In genomic region chr7:102431617-102432298, GRCh38 we compare ENCODE assay signal across 8 cellular contexts. TPM values are rescaled to one million over a fixed set of nuclear protein-coding genes. Genes with fewer than 3 reads are reported as not detected.
DNase-seq lines count a peak whose midpoint lies in the region; ATAC-seq, FAIRE-seq and TF ChIP-seq lines count a peak whose summit lies in the region.

No MANE protein-coding gene starts in this region.

- no peak overlapping the region for H3K4me2 ChIP-seq in neural progenitor cell

- H3K27me3 Mint-ChIP-seq in neural progenitor cell (ENCODE audit: insufficient read depth, low read depth) = peaks cover 9% of the 10 kb centered on the region

- peak overlapping the region; percentile 88 for H3K4me3 Mint-ChIP-seq in neural progenitor cell

- peaks cover 21% of the 10 kb centered on the region for H3K4me1 Mint-ChIP-seq in neural progenitor cell

- H3K27me3 ChIP-seq in HUES48 (ENCODE audit: control insufficient read depth, insufficient read depth, low read length) = no peaks in the 10 kb centered on the region
- no peaks in the 10 kb centered on the region for H3K27me3 ChIP-seq in bronchial epithelial cell (ENCODE audit: control insufficient read depth, insufficient read depth, low read length)
- no peaks in the 10 kb centered on the region for H3K27me3 ChIP-seq in neural progenitor cell
- H3K27me3 ChIP-seq in testis = no peaks in the 10 kb centered on the region

- H3K4me1 ChIP-seq in HUES48 (ENCODE audit: control insufficient read depth, insufficient read depth, low read length) (peaks cover 6% of the 10 kb centered on the region), neural progenitor cell (peaks cover 5% of the 10 kb centered on the region), testis (peaks cover 6% of the 10 kb centered on the region)

- intact Hi-C loops in testis (cut with DNase I; ENCODE audit: low total_unique reads) = no loop called here

- no peaks in the 10 kb centered on the region for H3K9me3 Mint-ChIP-seq in neural progenitor cell

- H3K27ac ChIP-seq in HUES48 (ENCODE audit: low read depth, low read length) (no peak overlapping the region), neural progenitor cell (no peak overlapping the region), testis (no peak overlapping the region)

- peaks cover 19% of the 10 kb centered on the region for H3F3A ChIP-seq in neural progenitor cell (ENCODE audit: low read depth)

- 0 out of 2 replicates have a peak overlapping the region, but pooled peaks have one; percentile 14 for H3K4me3 ChIP-seq in HUES48 (ENCODE audit: low read depth, low read length)
- H3K4me3 ChIP-seq in bronchial epithelial cell (ENCODE audit: low read depth, low read length) = no peak overlapping the region
- no peak overlapping the region for H3K4me3 ChIP-seq in neural progenitor cell
- no peak overlapping the region for H3K4me3 ChIP-seq in testis

- H3K79me2 ChIP-seq in neural progenitor cell (ENCODE audit: low read depth) = peaks cover 8% of the 10 kb centered on the region

- WGBS in testis, 2 donors = 62 to 63% methylated on average over 17 of the region's 17 CpGs

- no peak for TF ChIP-seq POLR2A in testis (IDR thresholded peaks at IDR 0.05)

- no peak for ATAC-seq in GM19397 (IDR thresholded peaks at IDR 0.05; ENCODE audit: unreplicated experiment)

- H2AFZ ChIP-seq in neural progenitor cell (replicated peaks) = no peak overlapping the region

- no peaks in the 10 kb centered on the region for H4K20me1 ChIP-seq in neural progenitor cell (ENCODE audit: low read depth)

- H3K36me3 ChIP-seq in HUES48 (ENCODE audit: control insufficient read depth, insufficient read depth, low read length) (peaks cover 13% of the 10 kb centered on the region), bronchial epithelial cell (ENCODE audit: control insufficient read depth, insufficient read depth, low read length) (no peaks in the 10 kb centered on the region), neural progenitor cell (no peaks in the 10 kb centered on the region), testis (ENCODE audit: low read depth, missing control alignments) (no peaks in the 10 kb centered on the region)

- H3K9me3 ChIP-seq in HUES48 (ENCODE audit: control insufficient read depth, insufficient read depth, low read length) (no peaks in the 10 kb centered on the region), neural progenitor cell (ENCODE audit: low read depth) (no peaks in the 10 kb centered on the region), testis (no peaks in the 10 kb centered on the region)

- TF ChIP-seq CTCF in bronchial epithelial cell (IDR thresholded peaks at IDR 0.05; ENCODE audit: insufficient read depth, low read length, severe bottlenecking) (no peak), neural progenitor cell (IDR thresholded peaks at IDR 0.05) (no peak), testis (IDR thresholded peaks at IDR 0.05) (no peak)

- DNase-seq in EH (ENCODE audit: low read depth) = peak; percentile 22
- DNase-seq in T-helper 22 cell (ENCODE audit: low read depth) = peak; percentile 67
- DNase-seq in bronchial epithelial cell (ENCODE audit: low read depth) = peak; percentile 17
- no peak for DNase-seq in neural progenitor cell (ENCODE audit: low spot score)
- DNase-seq in epidermal melanocyte (ENCODE audit: insufficient read length, low spot score) = no peak
- DNase-seq in testis = no peak

- peaks cover 9% of the 10 kb centered on the region for H3K36me3 Mint-ChIP-seq in neural progenitor cell

- H3K9ac ChIP-seq in HUES48 (ENCODE audit: low read depth, low read length) (no peak overlapping the region), neural progenitor cell (no peak overlapping the region)

- FAIRE-seq in bronchial epithelial cell (lab: Jason Lieb, UNC) = no peak

- peak overlapping the region; percentile 60 for H3K27ac Mint-ChIP-seq in neural progenitor cell

RNA-seq across cellular contexts. Expression of gene ORAI2, which starts 1.6 kb away (rescaled TPM):
- total RNA-seq in bronchial epithelial cell (4.7 and 6.9 TPM in 2 replicates), neural progenitor cell (ENCODE audit: low replicate concordance) (15.7 and 21.9 TPM in 2 replicates), testis (10 to 100 TPM in 1 of 2 donors, 1 to 10 TPM in 1; 9.7 to 10.3 TPM)
- polyA plus RNA-seq in testis (ENCODE audit: insufficient read depth, low read depth, low replicate concordance) = 9.9 TPM

RNA-seq across cellular contexts. Expression of gene ALKBH4, which starts 32.9 kb away (rescaled TPM):
- total RNA-seq in bronchial epithelial cell (8.7 and 10.0 TPM in 2 replicates), neural progenitor cell (ENCODE audit: low replicate concordance) (6.5 and 50.7 TPM in 2 replicates), testis (10 to 100 TPM; 26.7 to 27.7 TPM)
- 9.3 TPM for polyA plus RNA-seq in testis (ENCODE audit: insufficient read depth, low read depth, low replicate concordance)

RNA-seq across cellular contexts. Expression of gene LRWD1, which starts 33.0 kb away (rescaled TPM):
- total RNA-seq in bronchial epithelial cell = 21.1 and 25.3 TPM in 2 replicates
- total RNA-seq in neural progenitor cell (ENCODE audit: low replicate concordance) = 16.9 and 31.8 TPM in 2 replicates
- total RNA-seq in testis = 100 to 1,000 TPM; 221 to 350 TPM
- 540 TPM for polyA plus RNA-seq in testis (ENCODE audit: insufficient read depth, low read depth, low replicate concordance)

RNA-seq across cellular contexts. Expression of gene PRKRIP1, which starts 35.6 kb away (rescaled TPM):
- total RNA-seq in bronchial epithelial cell (14.7 and 18.2 TPM in 2 replicates), neural progenitor cell (ENCODE audit: low replicate concordance) (29.1 and 44.5 TPM in 2 replicates), testis (10 to 100 TPM; 52.5 to 71.1 TPM)
- polyA plus RNA-seq in testis (ENCODE audit: insufficient read depth, low read depth, low replicate concordance) = 50.8 TPM

RNA-seq across cellular contexts. Expression of gene POLR2J, which starts 47.0 kb away (rescaled TPM):
- total RNA-seq in bronchial epithelial cell = 24.5 and 50.1 TPM in 2 replicates
- total RNA-seq in neural progenitor cell (ENCODE audit: low replicate concordance) = 11.4 and 26.2 TPM in 2 replicates
- total RNA-seq in testis = 10 to 100 TPM; 33.9 to 46.0 TPM
- polyA plus RNA-seq in testis (ENCODE audit: insufficient read depth, low read depth, low replicate concordance) = 73.1 TPM

Comparison
In these comparisons a context has a peak if more than half of its experiments do, and no peak if none do; other contexts are left out.
1. DNase-seq: peak in EH (single experiment), T-helper 22 cell (single experiment) and bronchial epithelial cell (single experiment); none in neural progenitor cell (single experiment), epidermal melanocyte (single experiment) and testis (single experiment).